In the genomic region with DNA sequence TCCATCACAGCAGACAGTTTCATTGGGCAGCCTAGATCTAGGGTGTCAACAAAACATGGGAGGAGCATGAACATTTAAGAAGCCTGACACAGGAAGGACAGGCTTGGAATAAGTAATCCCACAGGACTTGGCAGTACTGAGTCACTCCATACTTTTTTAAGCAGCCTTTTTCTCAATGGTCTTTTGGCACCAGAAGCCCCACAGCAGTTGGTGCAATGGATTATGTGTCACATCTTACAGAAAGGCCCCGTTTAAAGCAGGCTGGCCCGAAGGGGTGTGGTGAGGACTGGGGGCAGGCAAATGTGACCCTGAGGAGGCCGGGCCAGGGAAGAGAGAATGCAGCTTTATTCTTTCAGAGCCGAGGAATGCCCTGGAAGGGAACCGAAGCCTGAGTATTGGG, we compare ENCODE assay signal across 10 cellular contexts. TPM values are rescaled to one million over a fixed set of nuclear protein-coding genes. Genes with fewer than 3 reads are reported as not detected.
A peak's percentile ranks its signal among the peaks of the same experiment; 100 is the strongest.
DNase-seq lines count a peak whose midpoint lies in the region; ATAC-seq and TF ChIP-seq lines count a peak whose summit lies in the region.
"Had no signal": no experiment of that assay in that cellular context is flagged by ENCODE, and none has a peak within 500 bp of the region (broad histone marks: within the 10 kb centered on the region; RNA-seq: fewer than 3 reads in every experiment).

No MANE protein-coding gene starts in this region.

- H3K27ac ChIP-seq in coronary artery = peak overlapping the region; percentile 47 to 71
- H3K27ac ChIP-seq in lower lobe of right lung = peak overlapping the region; percentile 15

- no peaks in the 10 kb centered on the region for H3K9me3 ChIP-seq in lower lobe of right lung

- H3K4me3 ChIP-seq in coronary artery = peak overlapping the region; percentile 45
- H3K4me3 ChIP-seq in lower lobe of right lung = no peak overlapping the region
- H3K4me3 ChIP-seq: spleen had no signal

- intact Hi-C loops in lower lobe of right lung (cut with DNase I) = no loop called here

- H3K9me3 Mint-ChIP-seq in type B pancreatic cell = no peaks in the 10 kb centered on the region

- no peak overlapping the region for H3K27ac Mint-ChIP-seq in type B pancreatic cell

- H3K36me3 ChIP-seq in lower lobe of right lung = no peaks in the 10 kb centered on the region

- ATAC-seq in lower lobe of right lung (peak; percentile 35 to 56), HG03139 (IDR thresholded peaks at IDR 0.05; ENCODE audit: unreplicated experiment) (no peak), HG02840 (IDR thresholded peaks at IDR 0.05; ENCODE audit: low FRiP score, unreplicated experiment) (no peak), HG03520 (IDR thresholded peaks at IDR 0.05; ENCODE audit: unreplicated experiment) (no peak)

- H3K4me3 Mint-ChIP-seq in type B pancreatic cell = peak overlapping the region; percentile 45

- TF ChIP-seq CTCF in coronary artery (IDR thresholded peaks at IDR 0.05) (no peak), lower lobe of right lung (IDR thresholded peaks at IDR 0.05) (no peak), type B pancreatic cell (conservative IDR thresholded peaks at IDR 0.05) (no peak)

- DNase-seq in LHCN-M2 (ENCODE audit: low read depth) = peak; percentile 99
- peak; percentile 88 for DNase-seq in coronary artery (ENCODE audit: low spot score)
- no peak for DNase-seq in lower lobe of right lung
- DNase-seq in type B pancreatic cell (ENCODE audit: extremely low spot score, unreplicated experiment) = no peak
- no peak for DNase-seq in 8988T
- DNase-seq: NCI-H524 treated with DMSO at 0.1 percent for 48 hours, spleen had no signal

- peaks cover 49% of the 10 kb centered on the region for H3K4me1 ChIP-seq in lower lobe of right lung

- H3K27me3 Mint-ChIP-seq in type B pancreatic cell = no peaks in the 10 kb centered on the region

- no peaks in the 10 kb centered on the region for H3K27me3 ChIP-seq in lower lobe of right lung (ENCODE audit: low read depth)
- H3K27me3 ChIP-seq: spleen had no signal

- peaks cover 42% of the 10 kb centered on the region for H3K4me1 Mint-ChIP-seq in type B pancreatic cell (ENCODE audit: unreplicated experiment)

- peaks cover 12% of the 10 kb centered on the region for H3K36me3 Mint-ChIP-seq in type B pancreatic cell

RNA-seq across cellular contexts. Expression of a gene that starts 26.6 kb away (rescaled TPM):
- 137 and 169 TPM in 2 replicates for total RNA-seq in LHCN-M2 (2014; rRNA removed)
- 114 TPM for polyA plus RNA-seq in LHCN-M2 (2012)
- total RNA-seq in lower lobe of right lung = 601 TPM
- total RNA-seq in type B pancreatic cell (ENCODE audit: low replicate concordance) = 193 and 214 TPM in 2 replicates

Comparison
In these comparisons a context has a peak if more than half of its experiments do, and no peak if none do; other contexts are left out.
1. DNase-seq: peak in LHCN-M2 (single experiment) and coronary artery (single experiment); none in lower lobe of right lung (single experiment), type B pancreatic cell (single experiment) and 8988T (single experiment).
2. ATAC-seq: peak in lower lobe of right lung (2 of 2); none in HG03139 (single experiment), HG02840 (single experiment) and HG03520 (single experiment).